Comparison of ENCODE assay signal across 23 cellular contexts in genomic region chr10:102463983-102464382, GRCh38. TPM values are rescaled to one million over a fixed set of nuclear protein-coding genes. Genes with fewer than 3 reads are reported as not detected.
"Had no signal": no experiment of that assay in that cellular context is flagged by ENCODE, and none has a peak within 500 bp of the region (broad histone marks: within the 10 kb centered on the region; RNA-seq: fewer than 3 reads in every experiment).

No MANE protein-coding gene starts in this region.

- H3K4me3 ChIP-seq: tibial nerve, uterus had no signal

- H3K9me3 Mint-ChIP-seq: activated CD4-positive, alpha-beta T cell treated with anti-CD3 and anti-CD28 coated beads, Interleukin-2, amount 10 ng/mL, durations not matched to agents 24 days and 14 days; activated CD8-positive, alpha-beta T cell treated with anti-CD3 and anti-CD28 coated beads for 36 hours; activated naive CD4-positive, alpha-beta T cell treated with anti-CD3 and anti-CD28 coated beads for 36 hours; activated T-cell treated with anti-CD3 and anti-CD28 coated beads, Interleukin-2, amount 50 U/mL, for 24 hours; central memory CD8-positive, alpha-beta T cell; nephron progenitor cell had no signal

- H3K9me3 ChIP-seq: colonic mucosa, tibial nerve, uterus had no signal

- H3K36me3 ChIP-seq: brain microvascular endothelial cell, colonic mucosa, tibial nerve, uterus had no signal

- H3K4me3 Mint-ChIP-seq: activated CD4-positive, alpha-beta T cell treated with anti-CD3 and anti-CD28 coated beads, Interleukin-2, amount 10 ng/mL, durations not matched to agents 24 days and 14 days; activated CD8-positive, alpha-beta T cell treated with anti-CD3 and anti-CD28 coated beads for 36 hours; activated naive CD4-positive, alpha-beta T cell treated with anti-CD3 and anti-CD28 coated beads for 36 hours; activated T-cell treated with anti-CD3 and anti-CD28 coated beads, Interleukin-2, amount 50 U/mL, for 24 hours; central memory CD8-positive, alpha-beta T cell had no signal

- H3K27me3 ChIP-seq: brain microvascular endothelial cell, colonic mucosa, foreskin keratinocyte, tibial nerve, uterus had no signal

- H3K27ac Mint-ChIP-seq: activated CD4-positive, alpha-beta T cell treated with anti-CD3 and anti-CD28 coated beads, Interleukin-2, amount 10 ng/mL, durations not matched to agents 24 days and 14 days; activated CD8-positive, alpha-beta T cell treated with anti-CD3 and anti-CD28 coated beads for 36 hours; activated naive CD4-positive, alpha-beta T cell treated with anti-CD3 and anti-CD28 coated beads for 36 hours; activated T-cell treated with anti-CD3 and anti-CD28 coated beads, Interleukin-2, amount 50 U/mL, for 24 hours; nephron progenitor cell had no signal

- H3K4me1 ChIP-seq: foreskin keratinocyte had no signal

- ATAC-seq: activated CD8-positive, alpha-beta T cell treated with anti-CD3 and anti-CD28 coated beads for 36 hours; foreskin keratinocyte had no signal

- H3K27ac ChIP-seq: brain microvascular endothelial cell, colonic mucosa, tibial nerve, uterus had no signal

- H3K27me3 Mint-ChIP-seq: activated CD8-positive, alpha-beta T cell treated with anti-CD3 and anti-CD28 coated beads for 36 hours; activated T-cell treated with anti-CD3 and anti-CD28 coated beads, Interleukin-2, amount 50 U/mL, for 24 hours; central memory CD8-positive, alpha-beta T cell had no signal

- DNase-seq: activated CD4-positive, alpha-beta T cell treated with anti-CD3 and anti-CD28 coated beads, Interleukin-2, amount 10 ng/mL, durations not matched to agents 24 days and 14 days; activated CD4-positive, CD25-positive, alpha-beta regulatory T cell; activated CD8-positive, alpha-beta T cell treated with anti-CD3 and anti-CD28 coated beads for 36 hours; activated naive CD4-positive, alpha-beta T cell treated with anti-CD3 and anti-CD28 coated beads for 36 hours; activated T-cell treated with anti-CD3 and anti-CD28 coated beads, Interleukin-2, amount 50 U/mL, for 24 hours; brain microvascular endothelial cell; foreskin keratinocyte; glutamatergic neuron; kidney; nephron progenitor cell; occipital lobe; stimulated activated CD4-positive, alpha-beta T cell treated with anti-CD3 and anti-CD28 coated beads, Interleukin-12 subunit alpha, Interleukin-12 subunit beta, amount 100 ng/mL, for 4 hours; stimulated activated CD4-positive, alpha-beta T cell treated with anti-CD3 and anti-CD28 coated beads, Interleukin-1b, Interleukin-23, amount 100 ng/mL, for 48 hours; stimulated activated CD8-positive, alpha-beta memory T cell treated with anti-CD3 and anti-CD28 coated beads, Interleukin-4, amount 100 ng/mL, for 48 hours; stimulated activated naive CD4-positive, alpha-beta T cell; substantia nigra; uterus had no signal

RNA-seq across cellular contexts. Expression of gene C10orf95, which starts 12.6 kb away (rescaled TPM):
- total RNA-seq: left lobe of liver, lung microvascular endothelial cell, myocyte, occipital lobe had no signal
